In genomic region chr15:36007699-36008098, GRCh38 we compare ENCODE assay signal across 35 cellular contexts.
"Had no signal": no experiment of that assay in that cellular context is flagged by ENCODE, and none has a peak within 500 bp of the region (broad histone marks: within the 10 kb centered on the region; RNA-seq: fewer than 3 reads in every experiment).

No MANE protein-coding gene starts in this region.

- DNase-seq: Karpas-422, Kasumi-1, KG1, MG63, MM.1S, MV-4-11, NCI-H1048, NCI-H1092, NCI-H1092 treated with DMSO at 0.1 percent for 48 hours, NCI-H1105, NCI-H1105 treated with DMSO at 0.1 percent for 48 hours, NCI-H1417, NCI-H1417 treated with DMSO at 0.1 percent for 48 hours, NCI-H1436, NCI-H1436 treated with DMSO at 0.1 percent for 48 hours, NCI-H146, NCI-H1694, NCI-H1694 treated with DMSO at 0.1 percent for 48 hours, NCI-H187, NCI-H187 treated with DMSO at 0.1 percent for 48 hours, NCI-H1930, NCI-H2029, NCI-H2029 treated with DMSO at 0.1 percent for 48 hours, NCI-H2081, NCI-H2081 treated with DMSO at 0.1 percent for 48 hours, NCI-H2107, NCI-H2171, NCI-H2171 treated with DMSO at 0.1 percent for 48 hours, NCI-H2227 treated with DMSO at 0.1 percent for 48 hours, NCI-H226, NCI-H345, NCI-H446, NCI-H446 treated with DMSO at 0.1 percent for 48 hours, NCI-H510A had no signal

- H3K9me3 ChIP-seq: MG63 had no signal

- H3K4me3 ChIP-seq: MG63 had no signal

- H3K36me3 ChIP-seq: MG63 had no signal

- H3K27ac ChIP-seq: KMS-11 had no signal

- H3K27me3 ChIP-seq: MG63 had no signal
